ENCODE assay signal across 23 cellular contexts in the genomic region with DNA sequence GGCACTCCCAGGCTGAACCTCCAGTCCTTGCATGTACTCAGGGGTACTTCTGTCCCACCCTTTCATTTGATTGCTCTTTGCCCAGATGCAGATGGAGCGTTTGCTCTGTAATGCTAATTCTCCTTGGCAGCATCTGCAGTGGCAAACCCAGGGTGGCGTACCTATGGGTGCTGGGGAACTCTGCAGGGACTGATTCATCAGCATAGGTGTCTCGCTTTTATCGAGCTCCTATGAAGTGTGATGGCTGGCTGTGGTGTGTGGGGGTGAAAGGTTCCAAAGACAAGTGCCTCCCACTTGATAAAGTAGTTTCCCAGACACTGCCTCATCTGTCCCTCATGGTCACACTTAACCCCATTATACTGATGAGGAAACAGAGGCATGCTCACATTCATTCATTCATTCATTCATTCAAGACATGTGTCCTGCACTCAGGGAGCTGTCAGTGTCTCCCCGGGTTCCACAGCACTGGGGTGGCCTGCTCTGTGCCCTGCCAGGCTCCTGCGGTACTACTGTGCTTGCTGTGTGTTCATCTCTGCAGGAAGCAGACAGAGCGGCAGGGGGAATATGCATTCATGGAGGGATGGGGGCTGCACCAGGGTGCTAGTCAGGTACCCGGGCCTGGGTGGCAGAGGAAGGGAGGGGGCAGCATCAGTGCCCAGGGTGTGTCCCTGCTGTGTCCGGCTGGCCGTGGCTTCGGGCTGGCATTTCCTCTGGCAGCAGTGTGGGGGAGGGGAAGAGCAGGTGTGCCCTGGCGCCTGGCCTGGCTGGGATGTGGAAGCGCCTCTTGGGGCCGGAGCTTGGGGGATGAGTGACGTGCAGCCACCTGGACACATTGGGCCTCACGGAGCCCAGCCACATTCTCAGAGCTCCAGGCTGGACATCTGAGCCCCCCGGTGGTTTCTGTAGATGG.
DNase-seq lines count a peak whose midpoint lies in the region; ATAC-seq lines count a peak whose summit lies in the region.
"Had no signal": no experiment of that assay in that cellular context is flagged by ENCODE, and none has a peak within 500 bp of the region (broad histone marks: within the 10 kb centered on the region; RNA-seq: fewer than 3 reads in every experiment).

No MANE protein-coding gene starts in this region.

- intact Hi-C loops in head of caudate nucleus (cut with DNase I): no loop called here

- DNase-seq in NCI-H1417 (lab: John Stamatoyannopoulos, UW) (peak in 2 of 3 experiments; percentile 70 to 85), NCI-H1417 treated with DMSO at 0.1 percent for 48 hours (lab: John Stamatoyannopoulos, UW) (no peak), COR-L47 (lab: John Stamatoyannopoulos, UW) (peak; percentile 61), NCI-H774 (lab: John Stamatoyannopoulos, UW) (peak; percentile 80), head of caudate nucleus (peak in 36 of 42 donors; percentile 20 to 89 (median 66)), H4 (ENCODE audit: low spot score) (no peak)
- DNase-seq in activated T-cell treated with anti-CD3 and anti-CD28 coated beads, Interleukin-2, amount 50 U/mL, for 48 hours: no peak
- DNase-seq: activated CD4-positive, CD25-positive, alpha-beta regulatory T cell treated with anti-CD3 and anti-CD28 coated beads, Interleukin-2, amount 50 U/mL, for 72 hours; activated CD8-positive, alpha-beta T cell treated with anti-CD3 and anti-CD28 coated beads for 36 hours; activated naive CD8-positive, alpha-beta T cell treated with anti-CD3 and anti-CD28 coated beads, Interleukin-2, amount 10 ng/mL, durations not matched to agents 7 days and 5 days; CD4-positive, alpha-beta memory T cell; dermis blood vessel endothelial cell; esophagus squamous epithelium; foreskin melanocyte; GF-D8; hippocampal formation; naive thymus-derived CD8-positive, alpha-beta T cell; NCI-H1105; NCI-H2107; occipital lobe; stimulated activated CD8-positive, alpha-beta memory T cell treated with anti-CD3 and anti-CD28 coated beads, Interleukin-4, amount 100 ng/mL, for 48 hours; transverse colon had no signal

- no peak for ATAC-seq in GM21526 (IDR thresholded peaks at IDR 0.05; ENCODE audit: low FRiP score, unreplicated experiment)
- ATAC-seq: activated CD8-positive, alpha-beta T cell treated with anti-CD3 and anti-CD28 coated beads for 36 hours; naive thymus-derived CD8-positive, alpha-beta T cell had no signal

Comparison
In these comparisons a context has a peak if more than half of its experiments do, and no peak if none do; other contexts are left out.
1. DNase-seq: peak in NCI-H1417 (2 of 3), COR-L47 (single experiment), NCI-H774 (single experiment) and head of caudate nucleus (36 of 42); none in NCI-H1417 treated with DMSO at 0.1 percent for 48 hours (single experiment), H4 (single experiment) and activated T-cell treated with anti-CD3 and anti-CD28 coated beads, Interleukin-2, amount 50 U/mL, for 48 hours (0 of 2).